21 cellular contexts compared by ENCODE assay signal in the genomic region with DNA sequence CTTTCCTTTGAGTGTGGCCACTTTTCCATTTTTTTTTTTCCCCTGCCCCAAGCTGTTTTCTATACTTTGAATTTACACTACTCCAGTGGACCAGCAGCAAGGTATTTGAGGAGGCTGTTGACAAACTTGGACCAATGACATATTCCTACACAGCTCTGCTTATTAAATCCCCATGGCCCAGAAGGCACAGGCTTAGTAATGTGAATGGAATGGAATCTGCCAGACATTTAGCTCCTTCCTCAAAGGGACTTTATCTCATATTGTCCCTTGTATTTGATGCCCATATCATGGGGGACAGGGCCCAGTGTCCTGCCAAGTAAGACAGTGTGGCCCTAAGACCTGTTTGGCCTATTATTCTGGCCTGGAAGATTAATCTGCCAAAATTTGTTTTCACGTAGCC.
DNase-seq lines count a peak whose midpoint lies in the region; ATAC-seq, FAIRE-seq and TF ChIP-seq lines count a peak whose summit lies in the region.
"Had no signal": no experiment of that assay in that cellular context is flagged by ENCODE, and none has a peak within 500 bp of the region (broad histone marks: within the 10 kb centered on the region; RNA-seq: fewer than 3 reads in every experiment).

No MANE protein-coding gene starts in this region.

- H3K36me3 ChIP-seq in bronchial epithelial cell (ENCODE audit: control insufficient read depth, insufficient read depth, low read length): no peaks in the 10 kb centered on the region
- H3K36me3 ChIP-seq: prostate gland had no signal

- intact Hi-C loops in left ventricle myocardium superior (cut with micrococcal nuclease): no loop called here

- DNase-seq in AG20443 (ENCODE audit: low spot score) (peak; percentile 72), HCEC 1CT (peak; percentile 23), bronchial epithelial cell (ENCODE audit: low read depth) (peak; percentile 7), left ventricle myocardium superior (no peak), MV-4-11 (lab: John Stamatoyannopoulos, UW) (no peak)
- no peak for DNase-seq in activated naive CD4-positive, alpha-beta T cell treated with anti-CD3 and anti-CD28 coated beads, Interleukin-2, amount 50 U/mL, for 16 hours
- DNase-seq in activated CD4-positive, alpha-beta T cell treated with anti-CD3 and anti-CD28 coated beads, Interleukin-2, amount 50 U/mL, for 4 hours: no peak
- DNase-seq: activated naive CD4-positive, alpha-beta T cell treated with anti-CD3 and anti-CD28 coated beads for 36 hours; activated T-cell treated with anti-CD3 and anti-CD28 coated beads for 4 hours; body of pancreas; dermis blood vessel endothelial cell; Kasumi-1; kidney; NCI-H1417; nephron progenitor cell; stimulated activated CD4-positive, alpha-beta T cell treated with anti-CD3 and anti-CD28 coated beads, Interleukin-12 subunit alpha, Interleukin-12 subunit beta, amount 100 ng/mL, for 4 hours had no signal

- peak; percentile 92 for ATAC-seq in left ventricle myocardium superior
- no peak for ATAC-seq in HG03432 (IDR thresholded peaks at IDR 0.05; ENCODE audit: unreplicated experiment)
- ATAC-seq: body of pancreas had no signal

- no peak for TF ChIP-seq CTCF in bronchial epithelial cell (IDR thresholded peaks at IDR 0.05; ENCODE audit: insufficient read depth, low read length, severe bottlenecking)

- no peaks in the 10 kb centered on the region for H3K27me3 ChIP-seq in bronchial epithelial cell (ENCODE audit: control insufficient read depth, insufficient read depth, low read length)
- H3K27me3 ChIP-seq: body of pancreas, hepatocyte had no signal

- no peak for FAIRE-seq in bronchial epithelial cell (lab: Jason Lieb, UNC)
- FAIRE-seq: GM12892, kidney had no signal

- H3K4me3 ChIP-seq in bronchial epithelial cell (ENCODE audit: low read depth, low read length): no peak overlapping the region
- H3K4me3 ChIP-seq: body of pancreas, hepatocyte, PC-9, prostate gland had no signal

Comparison
In these comparisons a context has a peak if more than half of its experiments do, and no peak if none do; other contexts are left out.
1. DNase-seq: peak in AG20443 (single experiment), HCEC 1CT (single experiment) and bronchial epithelial cell (single experiment); none in left ventricle myocardium superior (single experiment), activated naive CD4-positive, alpha-beta T cell treated with anti-CD3 and anti-CD28 coated beads, Interleukin-2, amount 50 U/mL, for 16 hours (single experiment), activated CD4-positive, alpha-beta T cell treated with anti-CD3 and anti-CD28 coated beads, Interleukin-2, amount 50 U/mL, for 4 hours (0 of 2) and MV-4-11 (single experiment).